9 cellular contexts compared by ENCODE assay signal in genomic region chrX:53072418-53073114, GRCh38. TPM values are rescaled to one million over a fixed set of nuclear protein-coding genes. Genes with fewer than 3 reads are reported as not detected.
DNase-seq lines count a peak whose midpoint lies in the region; ATAC-seq and TF ChIP-seq lines count a peak whose summit lies in the region.
"Had no signal": no experiment of that assay in that cellular context is flagged by ENCODE, and none has a peak within 500 bp of the region (broad histone marks: within the 10 kb centered on the region; RNA-seq: fewer than 3 reads in every experiment).

No MANE protein-coding gene starts in this region.

- peaks cover 21% of the 10 kb centered on the region for H3K4me1 Mint-ChIP-seq in activated T-cell treated with anti-CD3 and anti-CD28 coated beads, Interleukin-2, amount 50 U/mL, for 24 hours (ENCODE audit: low read depth)

- H3K27me3 ChIP-seq in Peyer's patch (no peaks in the 10 kb centered on the region), hepatocyte (no peaks in the 10 kb centered on the region), thyroid gland (no peaks in the 10 kb centered on the region)

- peaks cover 26% of the 10 kb centered on the region for H3K27me3 Mint-ChIP-seq in activated T-cell treated with anti-CD3 and anti-CD28 coated beads, Interleukin-2, amount 50 U/mL, for 24 hours

- H3K79me2 ChIP-seq in hepatocyte, result no peaks in the 10 kb centered on the region

- H3K4me2 ChIP-seq in hepatocyte, result peak overlapping the region; percentile 64

- H3K4me1 ChIP-seq in Peyer's patch (no peaks in the 10 kb centered on the region), hepatocyte (ENCODE audit: insufficient read depth) (no peaks in the 10 kb centered on the region), thyroid gland (peaks cover 0 to 7% of the 10 kb centered on the region in 2 donors)

- H3K27ac ChIP-seq in Peyer's patch (peak overlapping the region; percentile 66 to 78 (median 72)), hepatocyte (peak overlapping the region; percentile 31), thyroid gland (peak overlapping the region; percentile 70 to 89 (median 80))

- no peaks in the 10 kb centered on the region for H3K36me3 ChIP-seq in Peyer's patch
- H3K36me3 ChIP-seq in hepatocyte (replicated peaks; ENCODE audit: insufficient read depth, low read depth), result no peaks in the 10 kb centered on the region
- H3K36me3 ChIP-seq in thyroid gland, result no peaks in the 10 kb centered on the region

- intact Hi-C loops in thyroid gland (cut with DNase I) (loop anchor here (10.0 kb wide), 1 partner anchor 152 kb away; the partner anchor contains the start of gene KDM5C), posterior cingulate gyrus (cut with DNase I) (no loop called here)

- 84% methylated on average over 9 of the region's 9 CpGs for WGBS in hepatocyte (ENCODE audit: low lambda C conversion rate, missing lambda C conversion rate)
- 55 to 68% methylated on average over 9 of the region's 9 CpGs for WGBS in thyroid gland, 2 donors

- TF ChIP-seq POLR2A in Peyer's patch (IDR thresholded peaks at IDR 0.05) (no peak), thyroid gland (IDR thresholded peaks at IDR 0.05) (no peak)

- H3K27ac Mint-ChIP-seq in activated T-cell treated with anti-CD3 and anti-CD28 coated beads, Interleukin-2, amount 50 U/mL, for 24 hours, result peak overlapping the region; percentile 83

- H3K4me3 ChIP-seq in Peyer's patch (peak overlapping the region in 1 of 4 donors; percentile 44), hepatocyte (no peak overlapping the region), thyroid gland (replicated peaks in 1 of 3) (no peak overlapping the region)

- H3K9me3 Mint-ChIP-seq in activated T-cell treated with anti-CD3 and anti-CD28 coated beads, Interleukin-2, amount 50 U/mL, for 24 hours, result no peaks in the 10 kb centered on the region

- no peak overlapping the region for H2AFZ ChIP-seq in hepatocyte

- no peaks in the 10 kb centered on the region for H4K20me1 ChIP-seq in hepatocyte (ENCODE audit: insufficient read depth, poor library complexity, severe bottlenecking)

- H3K4me3 Mint-ChIP-seq in activated T-cell treated with anti-CD3 and anti-CD28 coated beads, Interleukin-2, amount 50 U/mL, for 24 hours, result peak overlapping the region; percentile 81

- ATAC-seq in HG03175 (IDR thresholded peaks at IDR 0.05; ENCODE audit: unreplicated experiment), result no peak

- no peak for TF ChIP-seq CTCF in Peyer's patch (IDR thresholded peaks at IDR 0.05)
- no peak for TF ChIP-seq CTCF in hepatocyte (IDR thresholded peaks at IDR 0.05; ENCODE audit: poor library complexity)
- TF ChIP-seq CTCF in thyroid gland (IDR thresholded peaks at IDR 0.05), result no peak

- no peaks in the 10 kb centered on the region for H3K36me3 Mint-ChIP-seq in activated T-cell treated with anti-CD3 and anti-CD28 coated beads, Interleukin-2, amount 50 U/mL, for 24 hours (ENCODE audit: low read depth)

- no peaks in the 10 kb centered on the region for H3K9me2 ChIP-seq in hepatocyte (replicated peaks; ENCODE audit: insufficient read depth)

- DNase-seq in activated T-cell treated with anti-CD3 and anti-CD28 coated beads, Interleukin-2, amount 50 U/mL, for 24 hours, result no peak
- DNase-seq in activated T-cell treated with anti-CD3 and anti-CD28 coated beads, Interleukin-2, amount 50 U/mL, for 48 hours, result no peak
- no peak for DNase-seq in Peyer's patch
- no peak for DNase-seq in hepatocyte (ENCODE audit: low spot score)
- peak in 1 of 2 donors; percentile 54 for DNase-seq in thyroid gland
- no peak for DNase-seq in NCI-H345 treated with DMSO at 0.1 percent for 48 hours (lab: John Stamatoyannopoulos, UW; ENCODE audit: unreplicated experiment)
- DNase-seq in posterior cingulate gyrus, result no peak
- DNase-seq: EL had no signal

- H3K9me3 ChIP-seq in Peyer's patch (no peaks in the 10 kb centered on the region), hepatocyte (ENCODE audit: low read depth) (no peaks in the 10 kb centered on the region), thyroid gland (no peaks in the 10 kb centered on the region)

RNA-seq across cellular contexts. Expression of gene TSPYL2, which starts 9.6 kb away (rescaled TPM):
- total RNA-seq in Peyer's patch (100 to 1,000 TPM in 1 of 4 donors, 10 to 100 TPM in 3; 14.4 to 241 (median 37.1) TPM), hepatocyte (33.5 and 38.2 TPM in 2 replicates), thyroid gland (10 to 100 TPM; 30.9 to 83.1 (median 49.1) TPM)
- polyA plus RNA-seq in hepatocyte, result 78.6 and 110 TPM in 2 replicates

RNA-seq across cellular contexts. Expression of gene KANTR, which starts 21.4 kb away (rescaled TPM):
- total RNA-seq in Peyer's patch, result 10 to 100 TPM in 3 of 4 donors, 1 to 10 TPM in 1; 8.6 to 42.1 (median 33.1) TPM
- total RNA-seq in hepatocyte, result 7.1 and 12.5 TPM in 2 replicates
- 4.0 and 4.8 TPM in 2 replicates for polyA plus RNA-seq in hepatocyte
- total RNA-seq in thyroid gland, result 10 to 100 TPM; 15.5 to 41.5 (median 21.8) TPM

RNA-seq across cellular contexts. Expression of gene GPR173, which starts 24.0 kb away (rescaled TPM):
- total RNA-seq in Peyer's patch (under 1 TPM in 2 of 4 donors, not detected in 2; 0.57 to 0.67 TPM), hepatocyte (2.2 and 3.4 TPM in 2 replicates), thyroid gland (1 to 10 TPM in 2 of 4 donors, under 1 TPM in 2; 0.78 to 1.3 (median 1.1) TPM)
- polyA plus RNA-seq in hepatocyte, result 1.2 TPM in 2 replicates
